In the genomic region with DNA sequence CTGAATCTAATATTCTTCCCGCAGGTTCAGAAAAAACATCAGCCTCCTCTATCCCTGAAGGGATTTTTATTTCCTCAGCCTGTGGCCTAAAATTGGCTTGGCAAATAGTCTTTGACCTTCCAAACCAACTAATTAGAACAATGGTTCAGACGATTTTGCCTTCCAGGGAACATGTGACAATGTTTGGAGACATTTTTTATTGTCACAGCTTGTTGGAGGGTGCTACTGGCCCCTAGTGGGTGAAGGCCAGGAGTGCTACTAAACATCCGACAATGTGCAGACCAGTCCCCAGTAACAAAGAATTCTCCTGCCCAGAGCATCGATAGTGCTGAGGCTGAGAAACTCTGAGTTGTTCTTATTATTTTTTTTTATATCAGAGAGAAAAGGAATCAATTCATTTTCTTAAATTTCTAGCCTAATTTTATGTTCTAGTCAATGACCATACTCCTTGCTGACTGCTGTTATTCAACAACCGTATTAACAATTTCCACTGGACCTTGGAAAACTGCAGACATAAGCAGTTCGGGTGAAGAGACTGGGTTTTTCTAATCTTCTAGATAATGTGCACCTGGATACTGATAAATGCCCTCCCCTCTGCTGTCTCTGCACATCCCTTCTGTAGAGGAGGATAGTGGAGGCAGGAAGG, we compare ENCODE assay signal across 1 cellular context.
A peak's percentile ranks its signal among the peaks of the same experiment; 100 is the strongest.
TF ChIP-seq lines count a peak whose summit lies in the region.

No MANE protein-coding gene starts in this region.

TF ChIP-seq in H1, 55 proteins besides CTCF, POLR2A, EP300 and RAD21 (continued from another document):
- TF ChIP-seq, protein P1, sequence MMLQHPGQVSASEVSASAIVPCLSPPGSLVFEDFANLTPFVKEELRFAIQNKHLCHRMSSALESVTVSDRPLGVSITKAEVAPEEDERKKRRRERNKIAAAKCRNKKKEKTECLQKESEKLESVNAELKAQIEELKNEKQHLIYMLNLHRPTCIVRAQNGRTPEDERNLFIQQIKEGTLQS (IDR thresholded peaks at IDR 0.05; ENCODE audit: insufficient read depth, low read depth, low read length), result no peak
- TF ChIP-seq SP1 (IDR thresholded peaks at IDR 0.05; ENCODE audit: low read depth, low read length) (no peak), CREB1 (IDR thresholded peaks at IDR 0.05) (no peak), YY1 (IDR thresholded peaks at IDR 0.05; ENCODE audit: low read depth, low read length) (0 out of 2 replicates have a peak, but pooled peaks have one; percentile 41)
- TF ChIP-seq, protein P2, sequence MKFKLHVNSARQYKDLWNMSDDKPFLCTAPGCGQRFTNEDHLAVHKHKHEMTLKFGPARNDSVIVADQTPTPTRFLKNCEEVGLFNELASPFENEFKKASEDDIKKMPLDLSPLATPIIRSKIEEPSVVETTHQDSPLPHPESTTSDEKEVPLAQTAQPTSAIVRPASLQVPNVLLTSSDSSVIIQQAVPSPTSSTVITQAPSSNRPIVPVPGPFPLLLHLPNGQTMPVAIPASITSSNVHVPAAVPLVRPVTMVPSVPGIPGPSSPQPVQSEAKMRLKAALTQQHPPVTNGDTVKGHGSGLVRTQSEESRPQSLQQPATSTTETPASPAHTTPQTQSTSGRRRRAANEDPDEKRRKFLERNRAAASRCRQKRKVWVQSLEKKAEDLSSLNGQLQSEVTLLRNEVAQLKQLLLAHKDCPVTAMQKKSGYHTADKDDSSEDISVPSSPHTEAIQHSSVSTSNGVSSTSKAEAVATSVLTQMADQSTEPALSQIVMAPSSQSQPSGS (IDR thresholded peaks at IDR 0.05; ENCODE audit: low read length), result no peak
- TF ChIP-seq, protein P3, sequence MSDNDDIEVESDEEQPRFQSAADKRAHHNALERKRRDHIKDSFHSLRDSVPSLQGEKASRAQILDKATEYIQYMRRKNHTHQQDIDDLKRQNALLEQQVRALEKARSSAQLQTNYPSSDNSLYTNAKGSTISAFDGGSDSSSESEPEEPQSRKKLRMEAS (IDR thresholded peaks at IDR 0.05), result peak; percentile 69; the same call in 1 of the 2 replicates
